23 cellular contexts compared by ENCODE assay signal in genomic region chr1:248904437-248905216, GRCh38. TPM values are rescaled to one million over a fixed set of nuclear protein-coding genes. Genes with fewer than 3 reads are reported as not detected.
DNase-seq lines count a peak whose midpoint lies in the region; ATAC-seq, FAIRE-seq and TF ChIP-seq lines count a peak whose summit lies in the region.
"Had no signal": no experiment of that assay in that cellular context is flagged by ENCODE, and none has a peak within 500 bp of the region (broad histone marks: within the 10 kb centered on the region; RNA-seq: fewer than 3 reads in every experiment).

No MANE protein-coding gene starts in this region.

- no peak for TF ChIP-seq RAD21 in H1 (IDR thresholded peaks at IDR 0.05 in 1 of 2, conservative IDR thresholded peaks at IDR 0.05 in 1 of 2; ENCODE audit: low read depth in 2 of 2, low read length in 2 of 2)

- no peaks in the 10 kb centered on the region for H3K36me3 Mint-ChIP-seq in activated CD8-positive, alpha-beta memory T cell treated with anti-CD3 and anti-CD28 coated beads, Interleukin-2, amount 10 ng/mL, durations not matched to agents 7 days and 5 days
- H3K36me3 Mint-ChIP-seq: stimulated activated effector memory CD8-positive, alpha-beta T cell treated with anti-CD3 and anti-CD28 coated beads, Interleukin-12 subunit alpha, Interleukin-12 subunit beta, amount 100 ng/mL, for 72 hours had no signal

- no peak for ATAC-seq in activated CD8-positive, alpha-beta memory T cell treated with anti-CD3 and anti-CD28 coated beads, Interleukin-2, amount 10 ng/mL, durations not matched to agents 7 days and 5 days
- ATAC-seq: mucosa of descending colon; stimulated activated effector memory CD8-positive, alpha-beta T cell treated with anti-CD3 and anti-CD28 coated beads, Interleukin-12 subunit alpha, Interleukin-12 subunit beta, amount 100 ng/mL, for 72 hours; T-cell had no signal

- H3K9ac ChIP-seq in Loucy (ENCODE audit: low read depth, low read length, poor library complexity, severe bottlenecking) (no peak overlapping the region), H1 (replicated peaks in 1 of 4; ENCODE audit: extremely low read depth in 1 of 4, low read depth in 3 of 4, low read length in 3 of 4) (no peak overlapping the region), parathyroid adenoma (no peak overlapping the region)

- H3K36me3 ChIP-seq in Loucy (ENCODE audit: insufficient read depth, low read length) (no peaks in the 10 kb centered on the region), H1 (ENCODE audit: control insufficient read depth in 2 of 4, insufficient read depth in 4 of 4, low read length in 3 of 4) (no peaks in the 10 kb centered on the region), parathyroid adenoma (ENCODE audit: control insufficient read depth, insufficient read depth, low read length) (no peaks in the 10 kb centered on the region), prostate gland (no peaks in the 10 kb centered on the region)
- H3K36me3 ChIP-seq: tibial nerve had no signal

- H2BK20ac ChIP-seq in H1 (ENCODE audit: low read length), result no peak overlapping the region

- TF ChIP-seq CTCF in Loucy (conservative IDR thresholded peaks at IDR 0.05; ENCODE audit: low read length), result no peak
- no peak for TF ChIP-seq CTCF in H1 (IDR thresholded peaks at IDR 0.05; ENCODE audit: control extremely low read depth in 1 of 3, insufficient read depth in 1 of 3, low read depth in 1 of 3, low read length in 3 of 3)
- no peak for TF ChIP-seq CTCF in parathyroid adenoma (IDR thresholded peaks at IDR 0.05)
- no peak for TF ChIP-seq CTCF in prostate gland (IDR thresholded peaks at IDR 0.05)

- FAIRE-seq in H1 (lab: Jason Lieb, UNC), result no peak
- FAIRE-seq: bronchial epithelial cell had no signal

- no peak overlapping the region for H2BK12ac ChIP-seq in H1 (ENCODE audit: low read depth, low read length)

- no peak overlapping the region for H3K4ac ChIP-seq in H1 (replicated peaks; ENCODE audit: insufficient read length, low read depth, low read length)

- H2BK120ac ChIP-seq in H1 (replicated peaks; ENCODE audit: low read depth, low read length), result no peak overlapping the region

- intact Hi-C loops in prostate gland (cut with DNase I), result no loop called here

- POLR2A ChIA-PET in H1 (lab: Charles Lee; ENCODE audit: partially characterized antibody), result interaction anchor here (1.5 to 2.7 kb wide), 3 partner anchors 18 to 45 kb away, joined by 6 to 10 read pairs (median 7); partner anchors contain the start of gene ZNF692

- H3K27ac Mint-ChIP-seq in activated CD8-positive, alpha-beta memory T cell treated with anti-CD3 and anti-CD28 coated beads, Interleukin-2, amount 10 ng/mL, durations not matched to agents 7 days and 5 days, result peak overlapping the region; percentile 25

- CTCF ChIA-PET in activated CD8-positive, alpha-beta memory T cell treated with anti-CD3 and anti-CD28 coated beads, Interleukin-2, amount 10 ng/mL, durations not matched to agents 7 days and 5 days (lab: Charles Lee), result interaction anchor here (1.1 to 1.8 kb wide), 2 partner anchors 17 to 31 kb away, joined by 4 to 6 read pairs; no protein-coding TSS in a partner anchor
- CTCF ChIA-PET in H1 (lab: Charles Lee; ENCODE audit: partially characterized antibody), result interaction anchor here (1.0 to 1.6 kb wide), 3 partner anchors 19 to 65 kb away, joined by 5 to 7 read pairs (median 5); no protein-coding TSS in a partner anchor

- no peak overlapping the region for H3K23ac ChIP-seq in H1 (ENCODE audit: insufficient read length)

- no peak overlapping the region for H3K4me3 Mint-ChIP-seq in activated CD8-positive, alpha-beta memory T cell treated with anti-CD3 and anti-CD28 coated beads, Interleukin-2, amount 10 ng/mL, durations not matched to agents 7 days and 5 days

- no peak overlapping the region for H4K5ac ChIP-seq in H1 (ENCODE audit: insufficient read length, low read depth, low read length)

- H2AFZ ChIP-seq in Loucy (ENCODE audit: low read length), result no peak overlapping the region
- H2AFZ ChIP-seq in H1 (ENCODE audit: low read length), result peak overlapping the region; percentile 28; the same call in 1 of the 2 replicates
- H2AFZ ChIP-seq in parathyroid adenoma, result peak overlapping the region; percentile 98

- no peak overlapping the region for H3K56ac ChIP-seq in H1 (replicated peaks; ENCODE audit: insufficient read length, low read depth, low read length)

- no peak overlapping the region for H2BK5ac ChIP-seq in H1 (ENCODE audit: low read depth, low read length)

- no peak overlapping the region for H3K18ac ChIP-seq in H1 (ENCODE audit: extremely low read depth, low read length)

- no peaks in the 10 kb centered on the region for H3K9me3 Mint-ChIP-seq in activated CD8-positive, alpha-beta memory T cell treated with anti-CD3 and anti-CD28 coated beads, Interleukin-2, amount 10 ng/mL, durations not matched to agents 7 days and 5 days (ENCODE audit: low read depth)
- H3K9me3 Mint-ChIP-seq: CD14-positive monocyte; stimulated activated effector memory CD8-positive, alpha-beta T cell treated with anti-CD3 and anti-CD28 coated beads, Interleukin-12 subunit alpha, Interleukin-12 subunit beta, amount 100 ng/mL, for 72 hours; T-cell had no signal

- H3K27ac ChIP-seq in H1 (ENCODE audit: low read depth, low read length) (no peak overlapping the region), parathyroid adenoma (no peak overlapping the region), prostate gland (no peak overlapping the region)

- H3K9me3 ChIP-seq in Loucy (ENCODE audit: insufficient read depth, low read depth, low read length) (no peaks in the 10 kb centered on the region), H1 (ENCODE audit: insufficient read depth in 2 of 2, low read depth in 1 of 2, low read length in 1 of 2) (no peaks in the 10 kb centered on the region), parathyroid adenoma (ENCODE audit: control insufficient read depth, low read length) (no peaks in the 10 kb centered on the region), prostate gland (no peaks in the 10 kb centered on the region)
- H3K9me3 ChIP-seq: esophagus muscularis mucosa, mucosa of descending colon had no signal

- H3F3A ChIP-seq in Loucy (ENCODE audit: low read depth), result no peaks in the 10 kb centered on the region

- H3K14ac ChIP-seq in H1 (ENCODE audit: insufficient read length), result no peak overlapping the region

- no peak overlapping the region for H3K4me3 ChIP-seq in Loucy (ENCODE audit: low read length, poor library complexity, severe bottlenecking)
- peak overlapping the region in 1 of 4 experiments; percentile 82; a peak in 2 of 8 replicates for H3K4me3 ChIP-seq in H1 (ENCODE audit: extremely low read depth in 1 of 4, insufficient read depth in 2 of 4, low read depth in 3 of 4, low read length in 4 of 4)
- no peak overlapping the region for H3K4me3 ChIP-seq in parathyroid adenoma (ENCODE audit: low read depth, low read length)
- no peak overlapping the region for H3K4me3 ChIP-seq in prostate gland
- H3K4me3 ChIP-seq: mucosa of descending colon had no signal

- no peak overlapping the region for H2BK15ac ChIP-seq in H1 (ENCODE audit: low read length)

- peaks cover 21% of the 10 kb centered on the region for H3K27me3 Mint-ChIP-seq in activated CD8-positive, alpha-beta memory T cell treated with anti-CD3 and anti-CD28 coated beads, Interleukin-2, amount 10 ng/mL, durations not matched to agents 7 days and 5 days

- no peak for TF ChIP-seq EP300 in H1 (IDR thresholded peaks at IDR 0.05; ENCODE audit: borderline replicate concordance in 1 of 2, low read depth in 2 of 2, low read length in 2 of 2)

- H4K20me1 ChIP-seq in Loucy (ENCODE audit: insufficient read depth, low read length, poor library complexity, severe bottlenecking) (no peaks in the 10 kb centered on the region), H1 (replicated peaks in 1 of 2; ENCODE audit: control insufficient read depth in 1 of 2, insufficient read depth in 2 of 2, low read length in 2 of 2) (no peaks in the 10 kb centered on the region)

- H3K79me1 ChIP-seq in H1 (ENCODE audit: low read depth, low read length), result 0 out of 2 replicates have a peak, but pooled peaks cover 2% of the 10 kb centered on the region

- peaks cover 6% of the 10 kb centered on the region for H3K23me2 ChIP-seq in H1 (ENCODE audit: low read depth, low read length)

- no peaks in the 10 kb centered on the region for H3K9me2 ChIP-seq in Loucy (replicated peaks; ENCODE audit: low read depth, low read length)

- 79% methylated on average over 3 of the region's 3 CpGs; no CpG with 5 or more reads in 1 of the 2 experiments for WGBS in H1 (ENCODE audit: extremely low coverage in 1 of 2, insufficient coverage in 1 of 2, insufficient read length in 1 of 2, insufficient replicate concordance in 2 of 2, low coverage in 1 of 2, low lambda C conversion rate in 2 of 2, missing lambda C conversion rate in 1 of 2), 2 experiments
- 91% methylated on average over 3 of the region's 3 CpGs for WGBS in prostate gland

- peaks cover 45% of the 10 kb centered on the region for H3K4me1 Mint-ChIP-seq in activated CD8-positive, alpha-beta memory T cell treated with anti-CD3 and anti-CD28 coated beads, Interleukin-2, amount 10 ng/mL, durations not matched to agents 7 days and 5 days

- H3K27me3 ChIP-seq in Loucy (ENCODE audit: insufficient read depth, low read length, poor library complexity, severe bottlenecking), result no peaks in the 10 kb centered on the region
- no peaks in the 10 kb centered on the region for H3K27me3 ChIP-seq in H1 (replicated peaks in 1 of 4; ENCODE audit: control insufficient read depth in 3 of 4, extremely low read depth in 1 of 4, insufficient read depth in 3 of 4, low read length in 3 of 4)
- no peaks in the 10 kb centered on the region for H3K27me3 ChIP-seq in parathyroid adenoma (ENCODE audit: control insufficient read depth, insufficient read depth, low read length)
- no peaks in the 10 kb centered on the region for H3K27me3 ChIP-seq in prostate gland (replicated peaks; ENCODE audit: insufficient read depth)
- H3K27me3 ChIP-seq: dorsolateral prefrontal cortex had no signal

- no peak for DNase-seq in activated CD8-positive, alpha-beta memory T cell treated with anti-CD3 and anti-CD28 coated beads, Interleukin-2, amount 10 ng/mL, durations not matched to agents 7 days and 5 days
- DNase-seq in activated CD8-positive, alpha-beta memory T cell treated with anti-CD3 and anti-CD28 coated beads, Interleukin-2, amount 50 U/mL, for 4 hours, result no peak
- DNase-seq in H1 (ENCODE audit: low read depth in 1 of 2, low spot score in 2 of 2) (no peak), prostate gland (ENCODE audit: low spot score) (no peak)
- DNase-seq in activated CD4-positive, alpha-beta T cell treated with anti-CD3 and anti-CD28 coated beads for 4 hours, result no peak
- no peak for DNase-seq in stimulated activated CD4-positive, alpha-beta T cell treated with anti-CD3 and anti-CD28 coated beads, Interleukin-4, amount 100 ng/mL, for 24 hours
- DNase-seq: 8988T; activated CD4-positive, CD25-positive, alpha-beta regulatory T cell; activated naive CD4-positive, alpha-beta T cell treated with anti-CD3 and anti-CD28 coated beads, Interleukin-2, amount 50 U/mL, for 16 hours; dorsolateral prefrontal cortex; IMR-90; mucosa of descending colon; NCI-H1048; NCI-H748 treated with DMSO at 0.1 percent for 48 hours; posterior cingulate gyrus; T-cell had no signal

- TF ChIP-seq POLR2A in H1 (IDR thresholded peaks at IDR 0.05; ENCODE audit: control extremely low read depth in 1 of 2, low read depth in 2 of 2, low read length in 2 of 2), result no peak
- TF ChIP-seq POLR2A in prostate gland (IDR thresholded peaks at IDR 0.05), result no peak

- no peak overlapping the region for H4K8ac ChIP-seq in H1 (ENCODE audit: extremely low read depth, insufficient read depth, low read length)

- H3K4me2 ChIP-seq in Loucy (ENCODE audit: low read depth, low read length, poor library complexity, severe bottlenecking) (peak overlapping the region; percentile 70), H1 (ENCODE audit: insufficient read depth in 1 of 2, low read depth in 2 of 2, low read length in 2 of 2) (peak overlapping the region; percentile 64 to 82; a peak in 2 of 4 replicates), parathyroid adenoma (ENCODE audit: low read length) (no peak overlapping the region)

- no peak overlapping the region for H2AK5ac ChIP-seq in H1 (ENCODE audit: low read depth, low read length)

- H3K79me2 ChIP-seq in Loucy (ENCODE audit: insufficient read depth, low read length) (peaks cover 27% of the 10 kb centered on the region), H1 (ENCODE audit: control insufficient read depth in 1 of 2, insufficient read depth in 2 of 2, low read length in 2 of 2) (peaks cover 0 to 27% of the 10 kb centered on the region in 2 experiments; a peak in 2 of 4 replicates), parathyroid adenoma (no peaks in the 10 kb centered on the region)

- H4K91ac ChIP-seq in H1 (replicated peaks; ENCODE audit: insufficient read length, low read length), result no peak overlapping the region

- H3K4me1 ChIP-seq in Loucy (ENCODE audit: insufficient read depth, low read length, poor library complexity, severe bottlenecking), result peaks cover 36% of the 10 kb centered on the region
- peaks cover 0 to 8% (median 3%) of the 10 kb centered on the region in 4 experiments; a peak in 3 of 7 replicates for H3K4me1 ChIP-seq in H1 (replicated peaks in 1 of 4; ENCODE audit: control insufficient read depth in 3 of 4, insufficient read depth in 4 of 4, low read length in 3 of 4)
- no peaks in the 10 kb centered on the region for H3K4me1 ChIP-seq in parathyroid adenoma
- H3K4me1 ChIP-seq in prostate gland (replicated peaks), result no peaks in the 10 kb centered on the region

RNA-seq across cellular contexts. Expression of gene PGBD2, which starts 1.4 kb away (rescaled TPM):
- 1 to 10 TPM; 6.3 to 7.7 TPM for total RNA-seq in activated CD8-positive, alpha-beta memory T cell treated with anti-CD3 and anti-CD28 coated beads, Interleukin-2, amount 10 ng/mL, durations not matched to agents 7 days and 5 days
- total RNA-seq in H1 (2021; fragmentation: NEBNext Ultra II Directional; extraction: Animal tissue kit (Norgen Biotek cat#: 25700)), result 7.7 and 7.8 TPM in 2 replicates
- polyA plus RNA-seq in H1 (2011; rRNA removed), result 3.2 and 4.5 TPM in 2 replicates
- 5.9 TPM for polyA plus RNA-seq in H1 (2011; cell fraction: cytosol; rRNA removed)
- polyA plus RNA-seq in H1 (2011; cell fraction: nucleus; rRNA removed), result 5.0 TPM
- polyA plus RNA-seq in H1 (2012, experiment 1 of 2), result 5.6 to 7.2 TPM (median 6.3 TPM) in 4 replicates
- polyA plus RNA-seq in H1 (2012, experiment 2 of 2), result 1.2 TPM
- polyA plus RNA-seq in H1 (2013, experiment 1 of 2), result 4.0 TPM
- 3.7 TPM for polyA plus RNA-seq in H1 (2013, experiment 2 of 2)
- polyA minus RNA-seq in H1 (2011; rRNA and poly(A)+ RNA removed), result 11.7 and 12.8 TPM in 2 replicates
- 3.9 TPM for polyA minus RNA-seq in H1 (2011; cell fraction: cytosol; rRNA and poly(A)+ RNA removed)
- polyA minus RNA-seq in H1 (2011; cell fraction: nucleus; rRNA and poly(A)+ RNA removed), result 8.0 TPM
- total RNA-seq in prostate gland, result 10 to 100 TPM in 1 of 2 donors, 1 to 10 TPM in 1; 8.6 to 12.6 TPM

RNA-seq across cellular contexts. Expression of gene ZNF692, which starts 45.7 kb away (rescaled TPM):
- total RNA-seq in activated CD8-positive, alpha-beta memory T cell treated with anti-CD3 and anti-CD28 coated beads, Interleukin-2, amount 10 ng/mL, durations not matched to agents 7 days and 5 days, result 10 to 100 TPM; 70.5 to 74.9 TPM
- total RNA-seq in H1 (2021; fragmentation: NEBNext Ultra II Directional; extraction: Animal tissue kit (Norgen Biotek cat#: 25700)), result 38.4 and 39.7 TPM in 2 replicates
- 52.3 and 55.8 TPM in 2 replicates for polyA plus RNA-seq in H1 (2011; rRNA removed)
- 75.0 TPM for polyA plus RNA-seq in H1 (2011; cell fraction: cytosol; rRNA removed)
- 255 TPM for polyA plus RNA-seq in H1 (2011; cell fraction: nucleus; rRNA removed)
- polyA plus RNA-seq in H1 (2012, experiment 1 of 2), result 47.8 to 62.3 TPM (median 56.6 TPM) in 4 replicates
- polyA plus RNA-seq in H1 (2012, experiment 2 of 2), result 42.7 TPM
- 30.6 TPM for polyA plus RNA-seq in H1 (2013, experiment 1 of 2)
- 26.0 TPM for polyA plus RNA-seq in H1 (2013, experiment 2 of 2)
- polyA minus RNA-seq in H1 (2011; rRNA and poly(A)+ RNA removed), result 12.5 and 15.3 TPM in 2 replicates
- 12.3 TPM for polyA minus RNA-seq in H1 (2011; cell fraction: cytosol; rRNA and poly(A)+ RNA removed)
- 40.6 TPM for polyA minus RNA-seq in H1 (2011; cell fraction: nucleus; rRNA and poly(A)+ RNA removed)
- total RNA-seq in prostate gland, result 10 to 100 TPM; 65.0 to 99.7 TPM
